Comparison of ENCODE assay signal across 1 cellular context in genomic region chr7:87628780-87629569, GRCh38.
A peak's percentile ranks its signal among the peaks of the same experiment; 100 is the strongest.
TF ChIP-seq lines count a peak whose summit lies in the region.

No MANE protein-coding gene starts in this region.

TF ChIP-seq in HepG2, 621 proteins besides CTCF, POLR2A, EP300 and RAD21 (continued from another document):
- no peak for TF ChIP-seq TFDP1 (CRISPR knock-in tag; IDR thresholded peaks at IDR 0.05; ENCODE audit: borderline replicate concordance)
- peak; percentile 51; the same call in 1 of the 2 replicates for TF ChIP-seq POGZ (CRISPR knock-in tag; IDR thresholded peaks at IDR 0.05)
- TF ChIP-seq NCOR1 (IDR thresholded peaks at IDR 0.05; ENCODE audit: borderline replicate concordance, low read length) = no peak
- TF ChIP-seq KDM2A (CRISPR knock-in tag; IDR thresholded peaks at IDR 0.05; ENCODE audit: borderline replicate concordance, low read depth) = peak; percentile 40; the same call in 1 of the 2 replicates
- TF ChIP-seq ZBTB7B (CRISPR knock-in tag; IDR thresholded peaks at IDR 0.05) = peak; percentile 61; the same call in 1 of the 2 replicates
- TF ChIP-seq MLXIP (CRISPR knock-in tag; IDR thresholded peaks at IDR 0.05; ENCODE audit: borderline replicate concordance) = no peak
- 0 out of 2 replicates have a peak, but pooled peaks have one; percentile 12 for TF ChIP-seq HOXD1 (CRISPR knock-in tag; IDR thresholded peaks at IDR 0.05)
- TF ChIP-seq ZMYM3 (CRISPR knock-in tag; IDR thresholded peaks at IDR 0.05) = peak; percentile 29; the same call in 1 of the 2 replicates
- TF ChIP-seq HNRNPK (IDR thresholded peaks at IDR 0.05; ENCODE audit: low read depth, low read length, poor library complexity, severe bottlenecking) = peak; percentile 4
- 0 out of 2 replicates have a peak, but pooled peaks have one; percentile 19 for TF ChIP-seq KAT8 (CRISPR knock-in tag; IDR thresholded peaks at IDR 0.05)
- no peak for TF ChIP-seq ZBTB42 (CRISPR knock-in tag; IDR thresholded peaks at IDR 0.05)
- TF ChIP-seq PRMT3 (CRISPR knock-in tag; IDR thresholded peaks at IDR 0.05; ENCODE audit: borderline replicate concordance, low read depth) = no peak
- peak; percentile 23; the same call in 1 of the 2 replicates for TF ChIP-seq DMAP1 (CRISPR knock-in tag; IDR thresholded peaks at IDR 0.05)
- TF ChIP-seq MTF1 (CRISPR knock-in tag; IDR thresholded peaks at IDR 0.05) = no peak
- TF ChIP-seq ZNF558 (CRISPR knock-in tag; IDR thresholded peaks at IDR 0.05; ENCODE audit: borderline replicate concordance) = peak; percentile 77; the same call in 1 of the 2 replicates
- TF ChIP-seq, protein P1, sequence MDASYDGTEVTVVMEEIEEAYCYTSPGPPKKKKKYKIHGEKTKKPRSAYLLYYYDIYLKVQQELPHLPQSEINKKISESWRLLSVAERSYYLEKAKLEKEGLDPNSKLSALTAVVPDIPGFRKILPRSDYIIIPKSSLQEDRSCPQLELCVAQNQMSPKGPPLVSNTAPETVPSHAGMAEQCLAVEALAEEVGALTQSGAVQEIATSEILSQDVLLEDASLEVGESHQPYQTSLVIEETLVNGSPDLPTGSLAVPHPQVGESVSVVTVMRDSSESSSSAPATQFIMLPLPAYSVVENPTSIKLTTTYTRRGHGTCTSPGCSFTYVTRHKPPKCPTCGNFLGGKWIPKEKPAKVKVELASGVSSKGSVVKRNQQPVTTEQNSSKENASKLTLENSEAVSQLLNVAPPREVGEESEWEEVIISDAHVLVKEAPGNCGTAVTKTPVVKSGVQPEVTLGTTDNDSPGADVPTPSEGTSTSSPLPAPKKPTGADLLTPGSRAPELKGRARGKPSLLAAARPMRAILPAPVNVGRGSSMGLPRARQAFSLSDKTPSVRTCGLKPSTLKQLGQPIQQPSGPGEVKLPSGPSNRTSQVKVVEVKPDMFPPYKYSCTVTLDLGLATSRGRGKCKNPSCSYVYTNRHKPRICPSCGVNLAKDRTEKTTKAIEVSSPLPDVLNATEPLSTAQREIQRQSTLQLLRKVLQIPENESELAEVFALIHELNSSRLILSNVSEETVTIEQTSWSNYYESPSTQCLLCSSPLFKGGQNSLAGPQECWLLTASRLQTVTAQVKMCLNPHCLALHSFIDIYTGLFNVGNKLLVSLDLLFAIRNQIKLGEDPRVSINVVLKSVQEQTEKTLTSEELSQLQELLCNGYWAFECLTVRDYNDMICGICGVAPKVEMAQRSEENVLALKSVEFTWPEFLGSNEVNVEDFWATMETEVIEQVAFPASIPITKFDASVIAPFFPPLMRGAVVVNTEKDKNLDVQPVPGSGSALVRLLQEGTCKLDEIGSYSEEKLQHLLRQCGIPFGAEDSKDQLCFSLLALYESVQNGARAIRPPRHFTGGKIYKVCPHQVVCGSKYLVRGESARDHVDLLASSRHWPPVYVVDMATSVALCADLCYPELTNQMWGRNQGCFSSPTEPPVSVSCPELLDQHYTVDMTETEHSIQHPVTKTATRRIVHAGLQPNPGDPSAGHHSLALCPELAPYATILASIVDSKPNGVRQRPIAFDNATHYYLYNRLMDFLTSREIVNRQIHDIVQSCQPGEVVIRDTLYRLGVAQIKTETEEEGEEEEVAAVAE (CRISPR knock-in tag; IDR thresholded peaks at IDR 0.05; ENCODE audit: borderline replicate concordance) = no peak
- 0 out of 2 replicates have a peak, but pooled peaks have one; percentile 35 for TF ChIP-seq ZNF788 (CRISPR knock-in tag; IDR thresholded peaks at IDR 0.05; ENCODE audit: borderline replicate concordance)
- no peak for TF ChIP-seq PAWR (CRISPR knock-in tag; IDR thresholded peaks at IDR 0.05; ENCODE audit: borderline replicate concordance)
- TF ChIP-seq ZNF235 (CRISPR knock-in tag; IDR thresholded peaks at IDR 0.05; ENCODE audit: borderline replicate concordance) = peak; percentile 44; the same call in 1 of the 2 replicates
- 0 out of 2 replicates have a peak, but pooled peaks have one; percentile 70 for TF ChIP-seq ZNF317 (CRISPR knock-in tag; IDR thresholded peaks at IDR 0.05)
- TF ChIP-seq, protein P2, sequence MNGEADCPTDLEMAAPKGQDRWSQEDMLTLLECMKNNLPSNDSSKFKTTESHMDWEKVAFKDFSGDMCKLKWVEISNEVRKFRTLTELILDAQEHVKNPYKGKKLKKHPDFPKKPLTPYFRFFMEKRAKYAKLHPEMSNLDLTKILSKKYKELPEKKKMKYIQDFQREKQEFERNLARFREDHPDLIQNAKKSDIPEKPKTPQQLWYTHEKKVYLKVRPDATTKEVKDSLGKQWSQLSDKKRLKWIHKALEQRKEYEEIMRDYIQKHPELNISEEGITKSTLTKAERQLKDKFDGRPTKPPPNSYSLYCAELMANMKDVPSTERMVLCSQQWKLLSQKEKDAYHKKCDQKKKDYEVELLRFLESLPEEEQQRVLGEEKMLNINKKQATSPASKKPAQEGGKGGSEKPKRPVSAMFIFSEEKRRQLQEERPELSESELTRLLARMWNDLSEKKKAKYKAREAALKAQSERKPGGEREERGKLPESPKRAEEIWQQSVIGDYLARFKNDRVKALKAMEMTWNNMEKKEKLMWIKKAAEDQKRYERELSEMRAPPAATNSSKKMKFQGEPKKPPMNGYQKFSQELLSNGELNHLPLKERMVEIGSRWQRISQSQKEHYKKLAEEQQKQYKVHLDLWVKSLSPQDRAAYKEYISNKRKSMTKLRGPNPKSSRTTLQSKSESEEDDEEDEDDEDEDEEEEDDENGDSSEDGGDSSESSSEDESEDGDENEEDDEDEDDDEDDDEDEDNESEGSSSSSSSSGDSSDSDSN (CRISPR knock-in tag; IDR thresholded peaks at IDR 0.05) = peak; percentile 50; the same call in 1 of the 2 replicates
- TF ChIP-seq SOX5 (CRISPR knock-in tag; IDR thresholded peaks at IDR 0.05; ENCODE audit: borderline replicate concordance) = 0 out of 2 replicates have a peak, but pooled peaks have one; percentile 9
- 0 out of 2 replicates have a peak, but pooled peaks have one; percentile 32 for TF ChIP-seq SNAPC4 (CRISPR knock-in tag; IDR thresholded peaks at IDR 0.05)
- peak; percentile 7; the same call in 1 of the 2 replicates for TF ChIP-seq ZBTB7A (CRISPR knock-in tag; IDR thresholded peaks at IDR 0.05)
- no peak for TF ChIP-seq ZFP82 (CRISPR knock-in tag; IDR thresholded peaks at IDR 0.05; ENCODE audit: borderline replicate concordance)
- no peak for TF ChIP-seq AKAP8 (CRISPR knock-in tag; IDR thresholded peaks at IDR 0.05)
- TF ChIP-seq, protein P3, sequence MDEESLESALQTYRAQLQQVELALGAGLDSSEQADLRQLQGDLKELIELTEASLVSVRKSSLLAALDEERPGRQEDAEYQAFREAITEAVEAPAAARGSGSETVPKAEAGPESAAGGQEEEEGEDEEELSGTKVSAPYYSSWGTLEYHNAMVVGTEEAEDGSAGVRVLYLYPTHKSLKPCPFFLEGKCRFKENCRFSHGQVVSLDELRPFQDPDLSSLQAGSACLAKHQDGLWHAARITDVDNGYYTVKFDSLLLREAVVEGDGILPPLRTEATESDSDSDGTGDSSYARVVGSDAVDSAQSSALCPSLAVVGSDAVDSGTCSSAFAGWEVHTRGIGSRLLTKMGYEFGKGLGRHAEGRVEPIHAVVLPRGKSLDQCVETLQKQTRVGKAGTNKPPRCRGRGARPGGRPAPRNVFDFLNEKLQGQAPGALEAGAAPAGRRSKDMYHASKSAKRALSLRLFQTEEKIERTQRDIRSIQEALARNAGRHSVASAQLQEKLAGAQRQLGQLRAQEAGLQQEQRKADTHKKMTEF (CRISPR knock-in tag; IDR thresholded peaks at IDR 0.05) = 0 out of 2 replicates have a peak, but pooled peaks have one; percentile 18
- TF ChIP-seq HNF4A (CRISPR knock-in tag; IDR thresholded peaks at IDR 0.05) = peak; percentile 49
- no peak for TF ChIP-seq ZNF550 (CRISPR knock-in tag; IDR thresholded peaks at IDR 0.05; ENCODE audit: borderline replicate concordance)
- TF ChIP-seq ATF6 (CRISPR knock-in tag; conservative IDR thresholded peaks at IDR 0.05) = no peak
- TF ChIP-seq RBM39 (IDR thresholded peaks at IDR 0.05; ENCODE audit: low read depth, low read length, poor library complexity, severe bottlenecking) = peak; percentile 5
- no peak for TF ChIP-seq ZBTB4 (CRISPR knock-in tag; IDR thresholded peaks at IDR 0.05; ENCODE audit: borderline replicate concordance)
